In genomic region chr15:66778716-66779115, GRCh38 we compare ENCODE assay signal across 28 cellular contexts.
A peak's percentile ranks its signal among the peaks of the same experiment; 100 is the strongest.
DNase-seq lines count a peak whose midpoint lies in the region; ATAC-seq and TF ChIP-seq lines count a peak whose summit lies in the region.
"Had no signal": no experiment of that assay in that cellular context is flagged by ENCODE, and none has a peak within 500 bp of the region (broad histone marks: within the 10 kb centered on the region; RNA-seq: fewer than 3 reads in every experiment).

No MANE protein-coding gene starts in this region.

- CTCF ChIA-PET in Caco-2 (lab: Charles Lee): interaction anchor here (2.0 kb wide), 1 partner anchor 73 kb away, joined by 8 read pairs; no protein-coding TSS in a partner anchor

- ATAC-seq in RWPE2 (ENCODE audit: low read depth): no peak
- ATAC-seq in thoracic aorta (ENCODE audit: insufficient number of reproducible peaks, low FRiP score, low read depth): no peak
- no peak for ATAC-seq in HG02642 (IDR thresholded peaks at IDR 0.05; ENCODE audit: poor library complexity, unreplicated experiment)
- ATAC-seq: sciatic nerve, WTC11 had no signal

- no peak overlapping the region for H3K4me2 ChIP-seq in mesenchymal stem cell (ENCODE audit: low read length, poor library complexity, severe bottlenecking)

- H3K9me3 Mint-ChIP-seq in Caco-2 (ENCODE audit: unreplicated experiment): no peaks in the 10 kb centered on the region
- no peaks in the 10 kb centered on the region for H3K9me3 Mint-ChIP-seq in activated T-helper 1 cell treated with anti-CD3 and anti-CD28 coated beads, Interleukin-12 subunit alpha, Interleukin-12 subunit beta, Interleukin-2, Interleukin-4 antibody, amounts not matched to agents 30 ng/mL and 10 ng/mL and 1 ng/mL, durations not matched to agents 14 hours and 24 hours and 36 hours
- H3K9me3 Mint-ChIP-seq: activated CD4-positive, alpha-beta T cell treated with anti-CD3 and anti-CD28 coated beads, Interleukin-2, amount 10 ng/mL, durations not matched to agents 24 days and 14 days; CD8-positive, alpha-beta memory T cell; IgD-negative memory B cell; immature natural killer cell; WTC11 had no signal

- H3K23ac ChIP-seq in mesenchymal stem cell (ENCODE audit: low read length in 2 of 2): no peak overlapping the region

- peak overlapping the region in 1 of 2 experiments; percentile 30 for H2BK12ac ChIP-seq in mesenchymal stem cell (ENCODE audit: low read length in 2 of 2)

- peak overlapping the region; percentile 29 for H3K9ac ChIP-seq in mesenchymal stem cell (ENCODE audit: low read length)

- DNase-seq in Caco-2 (no peak), RWPE2 (ENCODE audit: low spot score) (peak; percentile 56), mesenchymal stem cell (no peak), thoracic aorta (ENCODE audit: low spot score) (no peak), BE2C (no peak)
- no peak for DNase-seq in activated T-helper 1 cell treated with anti-CD3 and anti-CD28 coated beads, Interleukin-12 subunit alpha, Interleukin-12 subunit beta, Interleukin-2, Interleukin-4 antibody, amounts not matched to agents 30 ng/mL and 10 ng/mL and 1 ng/mL, durations not matched to agents 14 hours and 24 hours and 36 hours (ENCODE audit: low spot score)
- DNase-seq: activated CD4-positive, alpha-beta T cell treated with anti-CD3 and anti-CD28 coated beads, Interleukin-2, amount 10 ng/mL, durations not matched to agents 24 days and 14 days; activated effector memory CD4-positive, alpha-beta T cell treated with anti-CD3 and anti-CD28 coated beads, Interleukin-2, amount 50 U/mL, for 16 hours; activated T-cell treated with anti-CD3 and anti-CD28 coated beads, Interleukin-2, amount 50 U/mL, for 1 hour; anterior cingulate cortex; CD8-positive, alpha-beta memory T cell; DMS53; effector memory CD4-positive, alpha-beta T cell; H7; immature natural killer cell; mesendoderm; NCI-H146; NCI-H82; stimulated activated CD4-positive, alpha-beta T cell treated with anti-CD3 and anti-CD28 coated beads, Interleukin-4, amount 100 ng/mL, for 4 hours; substantia nigra; T-helper 1 cell had no signal

- H2BK5ac ChIP-seq in mesenchymal stem cell (ENCODE audit: low read depth, low read length, poor library complexity, severe bottlenecking): no peak overlapping the region

- no peak overlapping the region for H3K4me3 Mint-ChIP-seq in Caco-2 (ENCODE audit: unreplicated experiment)
- no peak overlapping the region for H3K4me3 Mint-ChIP-seq in activated T-helper 1 cell treated with anti-CD3 and anti-CD28 coated beads, Interleukin-12 subunit alpha, Interleukin-12 subunit beta, Interleukin-2, Interleukin-4 antibody, amounts not matched to agents 30 ng/mL and 10 ng/mL and 1 ng/mL, durations not matched to agents 14 hours and 24 hours and 36 hours
- H3K4me3 Mint-ChIP-seq: activated CD4-positive, alpha-beta T cell treated with anti-CD3 and anti-CD28 coated beads, Interleukin-2, amount 10 ng/mL, durations not matched to agents 24 days and 14 days; activated naive CD8-positive, alpha-beta T cell; CD8-positive, alpha-beta memory T cell; IgD-negative memory B cell; immature natural killer cell; WTC11 had no signal

- H2AK5ac ChIP-seq in mesenchymal stem cell (ENCODE audit: low read length, severe bottlenecking): peak overlapping the region; percentile 47

- H2BK120ac ChIP-seq in mesenchymal stem cell (ENCODE audit: low read depth, low read length): no peak overlapping the region

- H3K36me3 ChIP-seq in Caco-2 (ENCODE audit: control insufficient read depth, insufficient read depth, low read length) (no peaks in the 10 kb centered on the region), RWPE2 (ENCODE audit: low read depth) (no peaks in the 10 kb centered on the region), mesenchymal stem cell (ENCODE audit: control insufficient read depth in 1 of 2, insufficient read depth in 2 of 2, low read depth in 1 of 2, low read length in 2 of 2) (peaks cover 8 to 36% of the 10 kb centered on the region in 2 experiments), thoracic aorta (peaks cover 3% of the 10 kb centered on the region), BE2C (peaks cover 28% of the 10 kb centered on the region)

- BruUV-seq in Caco-2 (replicated peaks; lab: Mats Ljungman, UMichigan): no TSS peak

- 96% methylated on average over 8 of the region's 8 CpGs for WGBS in mesenchymal stem cell

- H3K4me1 ChIP-seq in Caco-2 (peaks cover 34% of the 10 kb centered on the region), RWPE2 (ENCODE audit: insufficient read depth, poor library complexity, severe bottlenecking) (peaks cover 10% of the 10 kb centered on the region), mesenchymal stem cell (ENCODE audit: control insufficient read depth, insufficient read depth, low read depth, low read length) (peaks cover 65% of the 10 kb centered on the region), thoracic aorta (ENCODE audit: control insufficient read depth in 1 of 2, low read depth in 2 of 2) (peaks cover 16 to 73% of the 10 kb centered on the region in 2 donors), BE2C (peaks cover 11% of the 10 kb centered on the region)

- H4K8ac ChIP-seq in mesenchymal stem cell (ENCODE audit: low read length): peak overlapping the region; percentile 16

- H2BK15ac ChIP-seq in mesenchymal stem cell (ENCODE audit: low read depth, poor library complexity, severe bottlenecking): peak overlapping the region; percentile 44

- H3K14ac ChIP-seq in mesenchymal stem cell (ENCODE audit: low read length in 2 of 2): no peak overlapping the region

- H3K27me3 ChIP-seq in Caco-2 (replicated peaks; ENCODE audit: control insufficient read depth, insufficient read depth, low read length) (no peaks in the 10 kb centered on the region), RWPE2 (ENCODE audit: insufficient read depth, poor library complexity, severe bottlenecking) (no peaks in the 10 kb centered on the region), mesenchymal stem cell (ENCODE audit: control insufficient read depth in 1 of 2, insufficient read depth in 1 of 2, low read length in 2 of 2) (no peaks in the 10 kb centered on the region), thoracic aorta (replicated peaks; ENCODE audit: insufficient read depth) (no peaks in the 10 kb centered on the region), BE2C (no peaks in the 10 kb centered on the region)

- H3K79me1 ChIP-seq in mesenchymal stem cell (replicated peaks; ENCODE audit: low read length, poor library complexity, severe bottlenecking): peaks cover 12% of the 10 kb centered on the region

- H3K27ac ChIP-seq in RWPE2 (ENCODE audit: poor library complexity, severe bottlenecking): no peak overlapping the region
- no peak overlapping the region for H3K27ac ChIP-seq in mesenchymal stem cell (ENCODE audit: low read length, poor library complexity, severe bottlenecking)
- H3K27ac ChIP-seq in thoracic aorta: peak overlapping the region; percentile 58 to 64

- H3K18ac ChIP-seq in mesenchymal stem cell (ENCODE audit: low read depth in 1 of 2, low read length in 2 of 2): peak overlapping the region; percentile 5 to 46

- H4K91ac ChIP-seq in mesenchymal stem cell (ENCODE audit: low read length): peak overlapping the region; percentile 67

- intact Hi-C loops in Caco-2 (cut with micrococcal nuclease; ENCODE audit: unreplicated experiment): no loop called here
- intact Hi-C loops in activated T-helper 1 cell treated with anti-CD3 and anti-CD28 coated beads, Interleukin-12 subunit alpha, Interleukin-12 subunit beta, Interleukin-2, Interleukin-4 antibody, amounts not matched to agents 30 ng/mL and 10 ng/mL and 1 ng/mL, durations not matched to agents 14 hours and 24 hours and 36 hours (cut with micrococcal nuclease): no loop called here

- H3K4me3 ChIP-seq in Caco-2 (ENCODE audit: low read depth, low read length) (no peak overlapping the region), RWPE2 (ENCODE audit: severe bottlenecking) (no peak overlapping the region), mesenchymal stem cell (ENCODE audit: insufficient read depth in 1 of 2, low read depth in 1 of 2, low read length in 2 of 2) (no peak overlapping the region), thoracic aorta (no peak overlapping the region), BE2C (ENCODE audit: low read depth, low read length) (no peak overlapping the region)
- H3K4me3 ChIP-seq: coronary artery had no signal

- H3K9me3 ChIP-seq in Caco-2 (no peaks in the 10 kb centered on the region), RWPE2 (ENCODE audit: severe bottlenecking) (no peaks in the 10 kb centered on the region), mesenchymal stem cell (ENCODE audit: control insufficient read depth, low read length) (no peaks in the 10 kb centered on the region), thoracic aorta (no peaks in the 10 kb centered on the region), BE2C (no peaks in the 10 kb centered on the region)

- no peak overlapping the region for H3K4ac ChIP-seq in mesenchymal stem cell (ENCODE audit: low read depth in 1 of 2, low read length in 2 of 2)

- peak overlapping the region; percentile 30 for H3K27ac Mint-ChIP-seq in Caco-2 (ENCODE audit: unreplicated experiment)
- no peak overlapping the region for H3K27ac Mint-ChIP-seq in activated T-helper 1 cell treated with anti-CD3 and anti-CD28 coated beads, Interleukin-12 subunit alpha, Interleukin-12 subunit beta, Interleukin-2, Interleukin-4 antibody, amounts not matched to agents 30 ng/mL and 10 ng/mL and 1 ng/mL, durations not matched to agents 14 hours and 24 hours and 36 hours
- H3K27ac Mint-ChIP-seq: activated CD4-positive, alpha-beta T cell treated with anti-CD3 and anti-CD28 coated beads, Interleukin-2, amount 10 ng/mL, durations not matched to agents 24 days and 14 days; activated naive CD8-positive, alpha-beta T cell; IgD-negative memory B cell; immature natural killer cell; WTC11 had no signal

- no peaks in the 10 kb centered on the region for H3K36me3 Mint-ChIP-seq in Caco-2 (ENCODE audit: insufficient read depth, unreplicated experiment)
- no peaks in the 10 kb centered on the region for H3K36me3 Mint-ChIP-seq in activated T-helper 1 cell treated with anti-CD3 and anti-CD28 coated beads, Interleukin-12 subunit alpha, Interleukin-12 subunit beta, Interleukin-2, Interleukin-4 antibody, amounts not matched to agents 30 ng/mL and 10 ng/mL and 1 ng/mL, durations not matched to agents 14 hours and 24 hours and 36 hours (ENCODE audit: low read depth)
- H3K36me3 Mint-ChIP-seq: activated naive CD8-positive, alpha-beta T cell; CD8-positive, alpha-beta memory T cell; IgD-negative memory B cell; immature natural killer cell; WTC11 had no signal

- no peak overlapping the region for H2AFZ ChIP-seq in mesenchymal stem cell (ENCODE audit: low read depth, low read length)

- H3K27me3 Mint-ChIP-seq in Caco-2 (ENCODE audit: insufficient read depth, unreplicated experiment): no peaks in the 10 kb centered on the region
- no peaks in the 10 kb centered on the region for H3K27me3 Mint-ChIP-seq in activated T-helper 1 cell treated with anti-CD3 and anti-CD28 coated beads, Interleukin-12 subunit alpha, Interleukin-12 subunit beta, Interleukin-2, Interleukin-4 antibody, amounts not matched to agents 30 ng/mL and 10 ng/mL and 1 ng/mL, durations not matched to agents 14 hours and 24 hours and 36 hours (ENCODE audit: insufficient read depth)
- H3K27me3 Mint-ChIP-seq: activated CD4-positive, alpha-beta T cell treated with anti-CD3 and anti-CD28 coated beads, Interleukin-2, amount 10 ng/mL, durations not matched to agents 24 days and 14 days; activated naive CD8-positive, alpha-beta T cell; progenitor cell of endocrine pancreas had no signal

- no peak for TF ChIP-seq CTCF in Caco-2 (IDR thresholded peaks at IDR 0.05; ENCODE audit: insufficient read depth in 1 of 2, low read depth in 1 of 2, low read length in 1 of 2, severe bottlenecking in 1 of 2, unreplicated experiment in 1 of 2)
- no peak for TF ChIP-seq CTCF in RWPE2 (IDR thresholded peaks at IDR 0.05; ENCODE audit: poor library complexity, severe bottlenecking)
- TF ChIP-seq CTCF in thoracic aorta (IDR thresholded peaks at IDR 0.05): no peak
- TF ChIP-seq CTCF in BE2C (IDR thresholded peaks at IDR 0.05; ENCODE audit: low read depth, low read length): no peak

- POLR2A ChIA-PET in Caco-2 (lab: Charles Lee): interaction anchor here (0.6 kb wide), 1 partner anchor 15 kb away, joined by 3 read pairs; no protein-coding TSS in a partner anchor

- H3K4me1 Mint-ChIP-seq in Caco-2 (ENCODE audit: low read depth, unreplicated experiment): peaks cover 8% of the 10 kb centered on the region
- H3K4me1 Mint-ChIP-seq in activated T-helper 1 cell treated with anti-CD3 and anti-CD28 coated beads, Interleukin-12 subunit alpha, Interleukin-12 subunit beta, Interleukin-2, Interleukin-4 antibody, amounts not matched to agents 30 ng/mL and 10 ng/mL and 1 ng/mL, durations not matched to agents 14 hours and 24 hours and 36 hours (ENCODE audit: low read depth): no peaks in the 10 kb centered on the region
- H3K4me1 Mint-ChIP-seq: activated CD4-positive, alpha-beta T cell treated with anti-CD3 and anti-CD28 coated beads, Interleukin-2, amount 10 ng/mL, durations not matched to agents 24 days and 14 days; CD8-positive, alpha-beta memory T cell; immature natural killer cell had no signal

Comparison
In these comparisons a context has a peak if more than half of its experiments do, and no peak if none do; other contexts are left out.
1. H3K27ac ChIP-seq: peak in thoracic aorta (2 of 2); none in RWPE2 (single experiment) and mesenchymal stem cell (single experiment).